In genomic region chr5:686936-687335, GRCh38 we compare ENCODE assay signal across 1 cellular context. TPM values are rescaled to one million over a fixed set of nuclear protein-coding genes. Genes with fewer than 3 reads are reported as not detected.
"Had no signal": no experiment of that assay in that cellular context is flagged by ENCODE, and none has a peak within 500 bp of the region (broad histone marks: within the 10 kb centered on the region; RNA-seq: fewer than 3 reads in every experiment).

No MANE protein-coding gene starts in this region.

RNA-seq across cellular contexts. Expression of gene TPPP, which starts 6.2 kb away (rescaled TPM):
- total RNA-seq: osteoblast had no signal
